25 cellular contexts compared by ENCODE assay signal in genomic region chr3:57616233-57616632, GRCh38.
"Had no signal": no experiment of that assay in that cellular context is flagged by ENCODE, and none has a peak within 500 bp of the region (broad histone marks: within the 10 kb centered on the region; RNA-seq: fewer than 3 reads in every experiment).

No MANE protein-coding gene starts in this region.

- H3K9me3 Mint-ChIP-seq: activated B cell treated with CpG ODN at 0.5 μM for 24 hours; central memory CD8-positive, alpha-beta T cell; immature natural killer cell had no signal

- H3K27ac Mint-ChIP-seq: activated B cell treated with CpG ODN at 0.5 μM for 24 hours; activated CD8-positive, alpha-beta T cell treated with anti-CD3 and anti-CD28 coated beads for 36 hours; activated naive CD8-positive, alpha-beta T cell treated with anti-CD3 and anti-CD28 coated beads, Interleukin-2, amount 50 U/mL, for 24 hours; neural progenitor cell had no signal

- H3K4me1 Mint-ChIP-seq: activated B cell treated with CpG ODN at 0.5 μM for 24 hours; activated naive CD8-positive, alpha-beta T cell treated with anti-CD3 and anti-CD28 coated beads, Interleukin-2, amount 50 U/mL, for 24 hours; neural progenitor cell had no signal

- H3K4me1 ChIP-seq: esophagus muscularis mucosa, foreskin keratinocyte, heart left ventricle, neural progenitor cell, spleen, upper lobe of right lung had no signal

- H3K27me3 ChIP-seq: esophagus muscularis mucosa, foreskin keratinocyte, heart left ventricle, neural progenitor cell, spleen, upper lobe of right lung had no signal

- H3K4me3 Mint-ChIP-seq: activated B cell treated with CpG ODN at 0.5 μM for 24 hours; activated CD8-positive, alpha-beta T cell treated with anti-CD3 and anti-CD28 coated beads for 36 hours; activated naive CD8-positive, alpha-beta T cell treated with anti-CD3 and anti-CD28 coated beads, Interleukin-2, amount 50 U/mL, for 24 hours; central memory CD8-positive, alpha-beta T cell; immature natural killer cell; naive thymus-derived CD4-positive, alpha-beta T cell; neural progenitor cell had no signal

- H3K4me3 ChIP-seq: esophagus muscularis mucosa, heart left ventricle, neural progenitor cell, spleen, upper lobe of right lung had no signal

- H3K27me3 Mint-ChIP-seq: activated B cell treated with CpG ODN at 0.5 μM for 24 hours; activated CD8-positive, alpha-beta T cell treated with anti-CD3 and anti-CD28 coated beads for 36 hours; activated naive CD8-positive, alpha-beta T cell treated with anti-CD3 and anti-CD28 coated beads, Interleukin-2, amount 50 U/mL, for 24 hours; central memory CD8-positive, alpha-beta T cell; naive thymus-derived CD4-positive, alpha-beta T cell had no signal

- H3K9me3 ChIP-seq: esophagus muscularis mucosa, upper lobe of right lung had no signal

- DNase-seq: activated B cell treated with CpG ODN at 0.5 μM for 24 hours; activated CD4-positive, alpha-beta T cell treated with anti-CD3 and anti-CD28 coated beads, Interleukin-2, amount 50 U/mL, for 1 hour; activated CD8-positive, alpha-beta T cell treated with anti-CD3 and anti-CD28 coated beads for 36 hours; activated effector memory CD4-positive, alpha-beta T cell treated with Interleukin-2 at 50 U/mL for 16 hours; activated naive CD4-positive, alpha-beta T cell treated with Interleukin-2 at 50 U/mL for 16 hours; activated naive CD8-positive, alpha-beta T cell treated with anti-CD3 and anti-CD28 coated beads, Interleukin-2, amount 50 U/mL, for 24 hours; activated T-cell treated with anti-CD3 and anti-CD28 coated beads, Interleukin-2, amount 50 U/mL, for 48 hours; dermis blood vessel endothelial cell; effector CD4-positive, alpha-beta T cell; foreskin keratinocyte; heart left ventricle; hypothalamus; immature natural killer cell; kidney; midbrain; naive thymus-derived CD4-positive, alpha-beta T cell; posterior cingulate gyrus; right cardiac atrium; spleen; stimulated activated naive CD8-positive, alpha-beta T cell treated with anti-CD3 and anti-CD28 coated beads, Interleukin-15, Interleukin-2, amounts not matched to agents 100 U/mL and 50 U/mL, for 24 hours; substantia nigra; upper lobe of right lung had no signal

- H3K27ac ChIP-seq: esophagus muscularis mucosa, foreskin keratinocyte, heart left ventricle, neural progenitor cell, spleen, upper lobe of right lung had no signal

- H3K36me3 ChIP-seq: neural progenitor cell had no signal

- ATAC-seq: activated CD8-positive, alpha-beta T cell treated with anti-CD3 and anti-CD28 coated beads for 36 hours; activated naive CD8-positive, alpha-beta T cell treated with anti-CD3 and anti-CD28 coated beads, Interleukin-2, amount 50 U/mL, for 24 hours; foreskin keratinocyte; heart left ventricle; naive thymus-derived CD4-positive, alpha-beta T cell; right cardiac atrium; stimulated activated naive CD8-positive, alpha-beta T cell treated with anti-CD3 and anti-CD28 coated beads, Interleukin-15, Interleukin-2, amounts not matched to agents 100 U/mL and 50 U/mL, for 24 hours; upper lobe of right lung had no signal
